7 cellular contexts compared by ENCODE assay signal in genomic region chr11:65420506-65421203, GRCh38. TPM values are rescaled to one million over a fixed set of nuclear protein-coding genes. Genes with fewer than 3 reads are reported as not detected.
A peak's percentile ranks its signal among the peaks of the same experiment; 100 is the strongest.
DNase-seq lines count a peak whose midpoint lies in the region; ATAC-seq, FAIRE-seq and TF ChIP-seq lines count a peak whose summit lies in the region.

No MANE protein-coding gene starts in this region.

- no peak for ATAC-seq in activated T-helper 17 cell treated with anti-CD3 and anti-CD28 coated beads, Interleukin-2, amount 50 U/mL, for 72 hours (replicated peaks)
- ATAC-seq in HG03175 (IDR thresholded peaks at IDR 0.05; ENCODE audit: unreplicated experiment), result no peak

- TF ChIP-seq POLR2A in GM12891 (IDR thresholded peaks at IDR 0.05; ENCODE audit: low read depth, low read length), result no peak

- H3K27ac ChIP-seq in iPS-20b (ENCODE audit: low read length), result no peak overlapping the region
- peak overlapping the region; percentile 100 for H3K27ac ChIP-seq in stomach smooth muscle (ENCODE audit: low read length)

- H3K36me3 Mint-ChIP-seq in IgD-negative memory B cell, result peaks cover 4% of the 10 kb centered on the region
- peaks cover 93% of the 10 kb centered on the region for H3K36me3 Mint-ChIP-seq in activated T-helper 17 cell treated with anti-CD3 and anti-CD28 coated beads, Interleukin-2, amount 50 U/mL, for 72 hours (ENCODE audit: low read depth)

- H3K9ac ChIP-seq in iPS-20b (ENCODE audit: low read depth, low read length) (peak overlapping the region; percentile 93), stomach smooth muscle (ENCODE audit: low read length in 2 of 2) (peak overlapping the region; percentile 87 to 98)

- no peaks in the 10 kb centered on the region for H3K9me3 Mint-ChIP-seq in IgD-negative memory B cell
- peaks cover 5% of the 10 kb centered on the region for H3K9me3 Mint-ChIP-seq in activated T-helper 17 cell treated with anti-CD3 and anti-CD28 coated beads, Interleukin-2, amount 50 U/mL, for 72 hours

- no peak for FAIRE-seq in GM12891 (lab: Jason Lieb, UNC)

- H3K4me3 ChIP-seq in iPS-20b (ENCODE audit: low read length), result no peak overlapping the region
- H3K4me3 ChIP-seq in stomach smooth muscle (ENCODE audit: low read length in 2 of 2), result peak overlapping the region; percentile 38 to 99

- H3K36me3 ChIP-seq in iPS-20b (ENCODE audit: insufficient read depth, low read depth, low read length) (no peaks in the 10 kb centered on the region), stomach smooth muscle (ENCODE audit: control insufficient read depth in 2 of 2, insufficient read depth in 2 of 2, low read length in 2 of 2) (peaks cover 3 to 15% of the 10 kb centered on the region in 2 donors)

- H3K4me3 Mint-ChIP-seq in IgD-negative memory B cell, result peak overlapping the region; percentile 86 to 98 (median 96)
- peak overlapping the region; percentile 99 for H3K4me3 Mint-ChIP-seq in activated T-helper 17 cell treated with anti-CD3 and anti-CD28 coated beads, Interleukin-2, amount 50 U/mL, for 72 hours

- no peaks in the 10 kb centered on the region for H3K27me3 Mint-ChIP-seq in IgD-negative memory B cell
- H3K27me3 Mint-ChIP-seq in activated T-helper 17 cell treated with anti-CD3 and anti-CD28 coated beads, Interleukin-2, amount 50 U/mL, for 72 hours, result no peaks in the 10 kb centered on the region

- H3K27ac Mint-ChIP-seq in IgD-negative memory B cell, result peak overlapping the region; percentile 95 to 100 (median 100)
- H3K27ac Mint-ChIP-seq in activated T-helper 17 cell treated with anti-CD3 and anti-CD28 coated beads, Interleukin-2, amount 50 U/mL, for 72 hours, result peak overlapping the region; percentile 100

- H3K27me3 ChIP-seq in iPS-20b (ENCODE audit: insufficient read depth, low read length) (no peaks in the 10 kb centered on the region), stomach smooth muscle (ENCODE audit: control insufficient read depth in 1 of 2, insufficient read depth in 2 of 2, low read length in 2 of 2) (no peaks in the 10 kb centered on the region)

- H3K9me3 ChIP-seq in iPS-20b (ENCODE audit: insufficient read depth, low read depth, low read length) (no peaks in the 10 kb centered on the region), stomach smooth muscle (ENCODE audit: control insufficient read depth in 2 of 2, low read length in 2 of 2) (no peaks in the 10 kb centered on the region)

- H3K4me1 ChIP-seq in iPS-20b (ENCODE audit: insufficient read depth, low read length) (peaks cover 36% of the 10 kb centered on the region), stomach smooth muscle (ENCODE audit: control insufficient read depth, insufficient read depth, low read length) (peaks cover 59% of the 10 kb centered on the region)

- peaks cover 37 to 40% (median 39%) of the 10 kb centered on the region in 3 donors for H3K4me1 Mint-ChIP-seq in IgD-negative memory B cell
- H3K4me1 Mint-ChIP-seq in activated T-helper 17 cell treated with anti-CD3 and anti-CD28 coated beads, Interleukin-2, amount 50 U/mL, for 72 hours, result peaks cover 36% of the 10 kb centered on the region

- no peak for DNase-seq in GM12891 (ENCODE audit: insufficient read length, low spot score)
- DNase-seq in NAMALWA (ENCODE audit: low spot score), result no peak

TF ChIP-seq in GM12891, 5 proteins besides CTCF, POLR2A, EP300 and RAD21:
- TF ChIP-seq POU2F2 (IDR thresholded peaks at IDR 0.05; ENCODE audit: low read depth, low read length), result no peak
- no peak for TF ChIP-seq TAF1 (IDR thresholded peaks at IDR 0.05; ENCODE audit: low read depth, low read length)
- no peak for TF ChIP-seq SPI1 (IDR thresholded peaks at IDR 0.05; ENCODE audit: low read depth, low read length)
- no peak for TF ChIP-seq POLR2AphosphoS5 (IDR thresholded peaks at IDR 0.05; ENCODE audit: low read depth, low read length)
- no peak for TF ChIP-seq PAX5 (IDR thresholded peaks at IDR 0.05; ENCODE audit: insufficient read depth, low read length, severe bottlenecking)

RNA-seq across cellular contexts. Expression of gene NEAT1, which starts 1.9 kb away (rescaled TPM):
- polyA plus RNA-seq in IgD-negative memory B cell, result 1.2 TPM
- 1,000 to 10,000 TPM in 1 of 2 donors, 100 to 1,000 TPM in 1; 823 to 2,912 TPM for total RNA-seq in activated T-helper 17 cell treated with anti-CD3 and anti-CD28 coated beads, Interleukin-2, amount 50 U/mL, for 72 hours
- polyA plus RNA-seq in GM12891 (2012; ENCODE audit: low read depth, missing spikeins), result 373 TPM

RNA-seq across cellular contexts. Expression of gene FRMD8, which starts 34.2 kb away (rescaled TPM):
- polyA plus RNA-seq in IgD-negative memory B cell, result 54.2 TPM
- total RNA-seq in activated T-helper 17 cell treated with anti-CD3 and anti-CD28 coated beads, Interleukin-2, amount 50 U/mL, for 72 hours, result 10 to 100 TPM; 49.6 to 52.1 TPM
- polyA plus RNA-seq in GM12891 (2012; ENCODE audit: low read depth, missing spikeins), result 14.3 TPM

RNA-seq across cellular contexts. Expression of gene SLC25A45, which starts 38.2 kb away (rescaled TPM):
- 17.8 TPM for polyA plus RNA-seq in IgD-negative memory B cell
- 10 to 100 TPM; 18.0 to 20.1 TPM for total RNA-seq in activated T-helper 17 cell treated with anti-CD3 and anti-CD28 coated beads, Interleukin-2, amount 50 U/mL, for 72 hours
- 15.8 TPM for polyA plus RNA-seq in GM12891 (2012; ENCODE audit: low read depth, missing spikeins)
